ENCODE assay signal across 11 cellular contexts in genomic region chr5:142779163-142779562, GRCh38. TPM values are rescaled to one million over a fixed set of nuclear protein-coding genes. Genes with fewer than 3 reads are reported as not detected.
A peak's percentile ranks its signal among the peaks of the same experiment; 100 is the strongest.
DNase-seq lines count a peak whose midpoint lies in the region; TF ChIP-seq lines count a peak whose summit lies in the region.
"Had no signal": no experiment of that assay in that cellular context is flagged by ENCODE, and none has a peak within 500 bp of the region (broad histone marks: within the 10 kb centered on the region; RNA-seq: fewer than 3 reads in every experiment).

No MANE protein-coding gene starts in this region.

- H3K36me3 ChIP-seq in spleen, result no peaks in the 10 kb centered on the region
- H3K36me3 ChIP-seq: transverse colon had no signal

- no peak for TF ChIP-seq CTCF in cardiac fibroblast (IDR thresholded peaks at IDR 0.05; ENCODE audit: low read depth, low read length)
- no peak for TF ChIP-seq CTCF in spleen (IDR thresholded peaks at IDR 0.05 in 8 of 11, conservative IDR thresholded peaks at IDR 0.05 in 3 of 11)

- H3K9me3 ChIP-seq in spleen, result no peaks in the 10 kb centered on the region
- H3K9me3 ChIP-seq: transverse colon had no signal

- intact Hi-C loops in spleen (cut with DNase I; ENCODE audit: low total_unique reads), result no loop called here

- TF ChIP-seq POLR2A in spleen (IDR thresholded peaks at IDR 0.05), result no peak

- H3K4me1 ChIP-seq in spleen, result peaks cover 14 to 100% (median 58%) of the 10 kb centered on the region in 6 donors

- H3K27ac ChIP-seq in spleen, result peak overlapping the region in 6 of 8 donors; percentile 10 to 57 (median 38)

- 11 to 32% (median 23%) methylated on average over 1 of the region's 1 CpG for WGBS in spleen, 5 donors

- DNase-seq in NCI-H2171 treated with DMSO at 0.1 percent for 48 hours (lab: John Stamatoyannopoulos, UW) (peak; percentile 55), NCI-H2171 (lab: John Stamatoyannopoulos, UW) (no peak), cardiac fibroblast (ENCODE audit: low read depth in 2 of 2) (peak; percentile 17 to 68), iris pigment epithelial cell (ENCODE audit: low read depth) (peak; percentile 39), spleen (no peak), AG08395 (ENCODE audit: low spot score) (no peak)
- no peak for DNase-seq in activated CD8-positive, alpha-beta memory T cell treated with anti-CD3 and anti-CD28 coated beads, Interleukin-2, amount 50 U/mL, for 4 hours
- no peak for DNase-seq in activated effector memory CD4-positive, alpha-beta T cell treated with anti-CD3 and anti-CD28 coated beads, Interleukin-2, amount 50 U/mL, for 16 hours
- DNase-seq: anterior cingulate cortex, NCI-H187 treated with DMSO at 0.1 percent for 48 hours, transverse colon had no signal

- no peaks in the 10 kb centered on the region for H3K27me3 ChIP-seq in spleen (replicated peaks in 1 of 7)
- H3K27me3 ChIP-seq: transverse colon had no signal

- no peak overlapping the region for H3K4me3 ChIP-seq in cardiac fibroblast (replicated peaks in 1 of 2; ENCODE audit: low read depth in 2 of 2, low read length in 2 of 2)
- H3K4me3 ChIP-seq in spleen, result no peak overlapping the region
- H3K4me3 ChIP-seq: transverse colon had no signal

RNA-seq across cellular contexts. Expression of gene ARHGAP26, which starts 9.0 kb away (rescaled TPM):
- total RNA-seq in spleen, result 100 to 1,000 TPM in 1 of 7 donors, 10 to 100 TPM in 6; 33.6 to 148 (median 65.9) TPM
- polyA plus RNA-seq in spleen, result 1 to 10 TPM; 4.2 to 5.9 (median 4.2) TPM

Comparison
In these comparisons a context has a peak if more than half of its experiments do, and no peak if none do; other contexts are left out.
1. DNase-seq: peak in NCI-H2171 treated with DMSO at 0.1 percent for 48 hours (single experiment), cardiac fibroblast (2 of 2) and iris pigment epithelial cell (single experiment); none in NCI-H2171 (single experiment), spleen (single experiment), activated CD8-positive, alpha-beta memory T cell treated with anti-CD3 and anti-CD28 coated beads, Interleukin-2, amount 50 U/mL, for 4 hours (single experiment), activated effector memory CD4-positive, alpha-beta T cell treated with anti-CD3 and anti-CD28 coated beads, Interleukin-2, amount 50 U/mL, for 16 hours (single experiment) and AG08395 (single experiment).